In genomic region chr4:88591787-88592599, GRCh38 we compare ENCODE assay signal across 1 cellular context.
A peak's percentile ranks its signal among the peaks of the same experiment; 100 is the strongest.
TF ChIP-seq lines count a peak whose summit lies in the region.

Gene HERC3 (plus strand): TSS chr4:88592480. CDS start chr4:88605824, 13,344 bp downstream.

TF ChIP-seq in HepG2, 621 proteins besides CTCF, POLR2A, EP300 and RAD21 (continued from another document and continues in another):
- TF ChIP-seq NFE2 (CRISPR knock-in tag; IDR thresholded peaks at IDR 0.05), result no peak
- TF ChIP-seq ZNF547 (CRISPR knock-in tag; IDR thresholded peaks at IDR 0.05), result no peak
- no peak; the same call in 1 of the 2 replicates for TF ChIP-seq MXD1 (CRISPR knock-in tag; IDR thresholded peaks at IDR 0.05)
- TF ChIP-seq ZBTB42 (CRISPR knock-in tag; IDR thresholded peaks at IDR 0.05), result no peak
- TF ChIP-seq ETS1 (CRISPR knock-in tag; IDR thresholded peaks at IDR 0.05), result 0 out of 2 replicates have a peak, but pooled peaks have one; percentile 59
- TF ChIP-seq MAFK (conservative IDR thresholded peaks at IDR 0.05 in 1 of 2, IDR thresholded peaks at IDR 0.05 in 1 of 2; ENCODE audit: low read length in 2 of 2), result no peak
- TF ChIP-seq STAT5B (CRISPR knock-in tag; IDR thresholded peaks at IDR 0.05), result no peak
- TF ChIP-seq ATRX (CRISPR knock-in tag; IDR thresholded peaks at IDR 0.05; ENCODE audit: borderline replicate concordance), result no peak
- TF ChIP-seq LCORL (IDR thresholded peaks at IDR 0.05), result no peak
- no peak for TF ChIP-seq LCORL (CRISPR knock-in tag; IDR thresholded peaks at IDR 0.05)
- TF ChIP-seq RBM22 (optimal IDR thresholded peaks at IDR 0.05; ENCODE audit: low read length), result no peak
- TF ChIP-seq ZFP37 (CRISPR knock-in tag; IDR thresholded peaks at IDR 0.05; ENCODE audit: borderline replicate concordance), result no peak
- no peak for TF ChIP-seq HOXA7 (CRISPR knock-in tag; IDR thresholded peaks at IDR 0.05)
- no peak for TF ChIP-seq HES4 (CRISPR knock-in tag; IDR thresholded peaks at IDR 0.05; ENCODE audit: borderline replicate concordance)
- TF ChIP-seq CREB1 (IDR thresholded peaks at IDR 0.05), result 0 out of 2 replicates have a peak, but pooled peaks have one; percentile 15
- no peak for TF ChIP-seq CREB1 (CRISPR knock-in tag; IDR thresholded peaks at IDR 0.05)
- TF ChIP-seq JUNB (CRISPR knock-in tag; IDR thresholded peaks at IDR 0.05; ENCODE audit: borderline replicate concordance), result no peak
- TF ChIP-seq HOXA3 (CRISPR knock-in tag; IDR thresholded peaks at IDR 0.05), result peak; percentile 61
- no peak for TF ChIP-seq SNRNP70 (IDR thresholded peaks at IDR 0.05; ENCODE audit: low read depth, low read length)
- TF ChIP-seq SRSF9 (IDR thresholded peaks at IDR 0.05; ENCODE audit: borderline replicate concordance, insufficient read depth, low read depth, low read length, poor library complexity, severe bottlenecking), result no peak
- 0 out of 2 replicates have a peak, but pooled peaks have one; percentile 63 for TF ChIP-seq RFXAP (CRISPR knock-in tag; IDR thresholded peaks at IDR 0.05; ENCODE audit: borderline replicate concordance)
- TF ChIP-seq MLLT10 (CRISPR knock-in tag; IDR thresholded peaks at IDR 0.05), result no peak
- TF ChIP-seq ATF2 (CRISPR knock-in tag; IDR thresholded peaks at IDR 0.05), result no peak
- peak; percentile 82; the same call in 1 of the 2 replicates for TF ChIP-seq ZNF451 (CRISPR knock-in tag; IDR thresholded peaks at IDR 0.05)
- TF ChIP-seq SATB2 (CRISPR knock-in tag; IDR thresholded peaks at IDR 0.05), result no peak
- no peak for TF ChIP-seq ZNF552 (CRISPR knock-in tag; IDR thresholded peaks at IDR 0.05; ENCODE audit: borderline replicate concordance)
- TF ChIP-seq PAWR (CRISPR knock-in tag; IDR thresholded peaks at IDR 0.05; ENCODE audit: borderline replicate concordance), result no peak
- no peak for TF ChIP-seq SSRP1 (CRISPR knock-in tag; IDR thresholded peaks at IDR 0.05)
- no peak for TF ChIP-seq SETDB1 (CRISPR knock-in tag; IDR thresholded peaks at IDR 0.05; ENCODE audit: borderline replicate concordance)
- TF ChIP-seq SP4 (CRISPR knock-in tag; IDR thresholded peaks at IDR 0.05), result no peak
- TF ChIP-seq RBFOX2 (IDR thresholded peaks at IDR 0.05; ENCODE audit: low read depth, low read length), result no peak; the same call in none of the 2 replicates
- TF ChIP-seq E2F1 (CRISPR knock-in tag; IDR thresholded peaks at IDR 0.05), result no peak
- peak; percentile 81 for TF ChIP-seq RNF2 (conservative IDR thresholded peaks at IDR 0.05; ENCODE audit: low read depth)
- 0 out of 2 replicates have a peak, but pooled peaks have one; percentile 41 for TF ChIP-seq CREB3 (CRISPR knock-in tag; IDR thresholded peaks at IDR 0.05)
- TF ChIP-seq ZNF3 (CRISPR knock-in tag; IDR thresholded peaks at IDR 0.05), result no peak
- no peak for TF ChIP-seq SMAD9 (CRISPR knock-in tag; IDR thresholded peaks at IDR 0.05)
- TF ChIP-seq NFAT5 (CRISPR knock-in tag; IDR thresholded peaks at IDR 0.05), result no peak
- TF ChIP-seq ZNF17 (CRISPR knock-in tag; IDR thresholded peaks at IDR 0.05), result no peak
- TF ChIP-seq ZNF513 (CRISPR knock-in tag; conservative IDR thresholded peaks at IDR 0.05), result no peak
- no peak for TF ChIP-seq ARNT (IDR thresholded peaks at IDR 0.05)
- no peak for TF ChIP-seq ZNF639 (CRISPR knock-in tag; conservative IDR thresholded peaks at IDR 0.05)
- TF ChIP-seq KLF13 (CRISPR knock-in tag; IDR thresholded peaks at IDR 0.05), result no peak
- TF ChIP-seq ATF4 (CRISPR knock-in tag; IDR thresholded peaks at IDR 0.05), result 0 out of 4 replicates have a peak, but pooled peaks of 1 of the 2 experiments have one; percentile 50
- TF ChIP-seq MTERF4 (CRISPR knock-in tag; IDR thresholded peaks at IDR 0.05), result no peak
- TF ChIP-seq ZNF572 (CRISPR knock-in tag; IDR thresholded peaks at IDR 0.05), result no peak
- TF ChIP-seq SPEN (CRISPR knock-in tag; IDR thresholded peaks at IDR 0.05; ENCODE audit: low read depth), result peak; percentile 73; the same call in 1 of the 2 replicates
- TF ChIP-seq MAX (IDR thresholded peaks at IDR 0.05), result peak; percentile 88
- no peak for TF ChIP-seq PRMT3 (CRISPR knock-in tag; IDR thresholded peaks at IDR 0.05; ENCODE audit: borderline replicate concordance, low read depth)
- TF ChIP-seq REXO4 (CRISPR knock-in tag; IDR thresholded peaks at IDR 0.05; ENCODE audit: borderline replicate concordance), result no peak
- peak; percentile 2; the same call in 1 of the 2 replicates for TF ChIP-seq EED (CRISPR knock-in tag; IDR thresholded peaks at IDR 0.05)
- 0 out of 2 replicates have a peak, but pooled peaks have one; percentile 53 for TF ChIP-seq MIXL1 (CRISPR knock-in tag; IDR thresholded peaks at IDR 0.05)
- TF ChIP-seq ZNF282 (IDR thresholded peaks at IDR 0.05; ENCODE audit: partially characterized antibody), result no peak
- no peak for TF ChIP-seq PLRG1 (conservative IDR thresholded peaks at IDR 0.05)
- no peak for TF ChIP-seq IKZF1 (IDR thresholded peaks at IDR 0.05)
- no peak; the same call in 1 of the 2 replicates for TF ChIP-seq IKZF5 (CRISPR knock-in tag; IDR thresholded peaks at IDR 0.05)
- no peak for TF ChIP-seq NFRKB (IDR thresholded peaks at IDR 0.05)
